27 cellular contexts compared by ENCODE assay signal in genomic region chr5:95937607-95938152, GRCh38.
"Had no signal": no experiment of that assay in that cellular context is flagged by ENCODE, and none has a peak within 500 bp of the region (broad histone marks: within the 10 kb centered on the region; RNA-seq: fewer than 3 reads in every experiment).

No MANE protein-coding gene starts in this region.

- H3K27me3 ChIP-seq: adrenal gland, ascending aorta, esophagus squamous epithelium, gastroesophageal sphincter, heart left ventricle, tibial artery had no signal

- FAIRE-seq: colon, endothelial cell of umbilical vein, TTC549 had no signal

- H3K27ac Mint-ChIP-seq: activated naive CD4-positive, alpha-beta T cell treated with anti-CD3 and anti-CD28 coated beads, Interleukin-2, amount 50 U/mL, for 72 hours; effector memory CD8-positive, alpha-beta T cell; naive thymus-derived CD8-positive, alpha-beta T cell had no signal

- H3K27ac ChIP-seq: adrenal gland, ascending aorta, gastroesophageal sphincter, heart left ventricle, psoas muscle, tibial artery, WERI-Rb-1 had no signal

- H3K4me3 Mint-ChIP-seq: effector memory CD8-positive, alpha-beta T cell; naive thymus-derived CD8-positive, alpha-beta T cell had no signal

- H3K4me3 ChIP-seq: adrenal gland, ascending aorta, esophagus squamous epithelium, gastroesophageal sphincter, heart left ventricle, lung, psoas muscle, tibial artery had no signal

- ATAC-seq: activated naive CD4-positive, alpha-beta T cell treated with anti-CD3 and anti-CD28 coated beads, Interleukin-2, amount 50 U/mL, for 72 hours; effector memory CD8-positive, alpha-beta T cell; gastroesophageal sphincter; left colon; naive thymus-derived CD8-positive, alpha-beta T cell; stimulated activated naive CD8-positive, alpha-beta T cell treated with anti-CD3 and anti-CD28 coated beads, Interleukin-15, Interleukin-2, amounts not matched to agents 100 U/mL and 50 U/mL, for 24 hours had no signal

- H3K36me3 ChIP-seq: adrenal gland, gastroesophageal sphincter, heart left ventricle, WERI-Rb-1 had no signal

- H3K4me1 ChIP-seq: adrenal gland had no signal

- H3K9me3 ChIP-seq: adrenal gland, ascending aorta, esophagus squamous epithelium, gastroesophageal sphincter, heart left ventricle, psoas muscle, tibial artery had no signal

- H3K9me3 Mint-ChIP-seq: activated naive CD4-positive, alpha-beta T cell treated with anti-CD3 and anti-CD28 coated beads, Interleukin-2, amount 50 U/mL, for 72 hours; effector memory CD8-positive, alpha-beta T cell; naive thymus-derived CD8-positive, alpha-beta T cell had no signal

- DNase-seq: activated CD4-positive, alpha-beta T cell treated with anti-CD3 and anti-CD28 coated beads, Interleukin-2, amount 50 U/mL, for 1 hour; activated CD4-positive, CD25-positive, alpha-beta regulatory T cell treated with anti-CD3 and anti-CD28 coated beads, Interleukin-2, amount 50 U/mL, for 72 hours; activated gamma-delta T cell treated with Interleukin-2 at 50 U/mL for 16 hours; activated T-cell treated with anti-CD3 and anti-CD28 coated beads, Interleukin-2, amount 50 U/mL, for 1 hour; adrenal gland; central memory CD4-positive, alpha-beta T cell; effector memory CD8-positive, alpha-beta T cell; esophagus squamous epithelium; heart left ventricle; islet precursor cell; left colon; naive thymus-derived CD8-positive, alpha-beta T cell; psoas muscle; right cardiac atrium; stimulated activated CD4-positive, alpha-beta T cell treated with anti-CD3 and anti-CD28 coated beads, Interleukin-12 subunit alpha, Interleukin-12 subunit beta, amount 100 ng/mL, for 4 hours; stimulated activated CD4-positive, alpha-beta T cell treated with anti-CD3 and anti-CD28 coated beads, Interleukin-4, amount 100 ng/mL, for 4 hours; stimulated activated naive CD8-positive, alpha-beta T cell treated with anti-CD3 and anti-CD28 coated beads, Interleukin-15, Interleukin-2, amounts not matched to agents 100 U/mL and 50 U/mL, for 24 hours; T-helper 1 cell; tibial artery; WERI-Rb-1 had no signal

- H3K27me3 Mint-ChIP-seq: effector memory CD8-positive, alpha-beta T cell; naive thymus-derived CD8-positive, alpha-beta T cell had no signal
